27 cellular contexts compared by ENCODE assay signal in the genomic region with DNA sequence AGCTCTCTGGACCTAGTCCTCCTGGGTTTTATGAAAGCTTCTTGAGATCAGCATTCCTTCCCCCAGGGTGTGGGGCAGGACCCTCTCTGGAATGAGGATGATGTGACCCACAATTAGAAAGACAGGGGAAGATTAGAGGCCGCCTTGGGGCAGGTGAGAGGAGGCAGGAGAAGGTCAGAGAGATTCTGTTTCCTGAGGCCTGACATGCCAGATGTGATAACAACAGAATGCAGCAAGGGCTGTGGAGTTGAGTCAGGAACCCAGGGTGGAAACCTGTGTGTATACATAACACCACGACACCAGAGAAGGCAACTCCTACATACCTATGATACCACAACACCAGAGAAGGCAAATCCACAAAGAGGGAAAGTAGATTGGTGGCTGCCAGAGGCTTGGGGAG. TPM values are rescaled to one million over a fixed set of nuclear protein-coding genes. Genes with fewer than 3 reads are reported as not detected.
A peak's percentile ranks its signal among the peaks of the same experiment; 100 is the strongest.
DNase-seq lines count a peak whose midpoint lies in the region; ATAC-seq and TF ChIP-seq lines count a peak whose summit lies in the region.
"Had no signal": no experiment of that assay in that cellular context is flagged by ENCODE, and none has a peak within 500 bp of the region (broad histone marks: within the 10 kb centered on the region; RNA-seq: fewer than 3 reads in every experiment).

No MANE protein-coding gene starts in this region.

- no peaks in the 10 kb centered on the region for H3K36me3 Mint-ChIP-seq in activated naive CD4-positive, alpha-beta T cell treated with anti-CD3 and anti-CD28 coated beads, Interleukin-2, amount 50 U/mL, for 24 hours
- H3K36me3 Mint-ChIP-seq in stimulated activated effector memory CD8-positive, alpha-beta T cell treated with anti-CD3 and anti-CD28 coated beads, Interleukin-12 subunit alpha, Interleukin-12 subunit beta, amount 100 ng/mL, for 72 hours: no peaks in the 10 kb centered on the region
- H3K36me3 Mint-ChIP-seq: activated naive CD8-positive, alpha-beta T cell treated with anti-CD3 and anti-CD28 coated beads for 36 hours; mesothelial cell of epicardium; natural killer cell had no signal

- no peak overlapping the region for H3K4me2 ChIP-seq in PC-9

- no peak overlapping the region for H3K27ac ChIP-seq in PC-9
- H3K27ac ChIP-seq in vagina: no peak overlapping the region
- H3K27ac ChIP-seq: esophagus squamous epithelium, HL-60, ovary, right lobe of liver, upper lobe of right lung, VCaP had no signal

- H3K27me3 ChIP-seq in PC-9 (ENCODE audit: insufficient read depth, low read depth) (peaks cover 12% of the 10 kb centered on the region; the same call in 1 of the 2 replicates), vagina (no peaks in the 10 kb centered on the region)
- H3K27me3 ChIP-seq: MG63, ovary, right lobe of liver, upper lobe of right lung had no signal

- no TSS peak for BruUV-seq in PC-9 (replicated peaks; lab: Mats Ljungman, UMichigan)

- H3K79me2 ChIP-seq in PC-9 (ENCODE audit: low read depth): no peaks in the 10 kb centered on the region

- no peak for TF ChIP-seq POLR2A in vagina (IDR thresholded peaks at IDR 0.05)

- DNase-seq in activated naive CD4-positive, alpha-beta T cell treated with anti-CD3 and anti-CD28 coated beads, Interleukin-2, amount 50 U/mL, for 16 hours: no peak
- DNase-seq in PC-9 (peak; percentile 76 to 83), iPS-NIHi7 (ENCODE audit: extremely low spot score) (peak; percentile 17), NCI-H524 treated with DMSO at 0.1 percent for 48 hours (lab: John Stamatoyannopoulos, UW) (no peak), vagina (ENCODE audit: extremely low spot score in 2 of 2) (no peak)
- no peak for DNase-seq in stimulated activated effector memory CD8-positive, alpha-beta T cell treated with anti-CD3 and anti-CD28 coated beads, Interleukin-12 subunit alpha, Interleukin-12 subunit beta, amount 100 ng/mL, for 72 hours (ENCODE audit: low spot score in 2 of 2)
- DNase-seq: ACHN; activated CD4-positive, alpha-beta T cell treated with anti-CD3 and anti-CD28 coated beads, Interleukin-2, amount 10 ng/mL, durations not matched to agents 24 days and 14 days; activated naive CD8-positive, alpha-beta T cell treated with anti-CD3 and anti-CD28 coated beads for 36 hours; C1 segment of cervical spinal cord; Calu3; esophagus squamous epithelium; left colon; MG63; natural killer cell; NCI-H146; NCI-H774; ovary; right lobe of liver; SHP77 treated with DMSO at 0.1 percent for 48 hours had no signal

- H3K9me2 ChIP-seq in PC-9 (ENCODE audit: insufficient read depth): no peaks in the 10 kb centered on the region

- H3K9me3 ChIP-seq in PC-9 (ENCODE audit: insufficient read depth, low read depth) (no peaks in the 10 kb centered on the region), vagina (no peaks in the 10 kb centered on the region)
- H3K9me3 ChIP-seq: esophagus squamous epithelium, MG63, ovary, right lobe of liver, upper lobe of right lung had no signal

- H3K36me3 ChIP-seq in PC-9 (ENCODE audit: low read depth): no peaks in the 10 kb centered on the region
- no peaks in the 10 kb centered on the region for H3K36me3 ChIP-seq in vagina
- H3K36me3 ChIP-seq: esophagus squamous epithelium, MG63, ovary, right lobe of liver, upper lobe of right lung had no signal

- no peaks in the 10 kb centered on the region for H3F3A ChIP-seq in PC-9 (ENCODE audit: insufficient read depth, low read depth)

- H3K4me1 ChIP-seq in PC-9 (replicated peaks; ENCODE audit: insufficient read depth): peaks cover 14% of the 10 kb centered on the region; the same call in 1 of the 2 replicates
- H3K4me1 ChIP-seq in vagina: no peaks in the 10 kb centered on the region
- H3K4me1 ChIP-seq: right lobe of liver, upper lobe of right lung had no signal

- no peaks in the 10 kb centered on the region for H4K20me1 ChIP-seq in PC-9 (ENCODE audit: insufficient read depth)

- H3K4me3 Mint-ChIP-seq in activated naive CD4-positive, alpha-beta T cell treated with anti-CD3 and anti-CD28 coated beads, Interleukin-2, amount 50 U/mL, for 24 hours: no peak overlapping the region
- H3K4me3 Mint-ChIP-seq in stimulated activated effector memory CD8-positive, alpha-beta T cell treated with anti-CD3 and anti-CD28 coated beads, Interleukin-12 subunit alpha, Interleukin-12 subunit beta, amount 100 ng/mL, for 72 hours: no peak overlapping the region
- H3K4me3 Mint-ChIP-seq: activated CD4-positive, alpha-beta T cell treated with anti-CD3 and anti-CD28 coated beads, Interleukin-2, amount 10 ng/mL, durations not matched to agents 24 days and 14 days; activated naive CD8-positive, alpha-beta T cell treated with anti-CD3 and anti-CD28 coated beads for 36 hours; mesothelial cell of epicardium; natural killer cell; T-helper 1 cell treated with Interleukin-12 subunit alpha and Interleukin-12 subunit beta and Interleukin-4 antibody, amounts not matched to agents 30 μg/mL and 1 μg/mL, for 36 hours had no signal

- H2AFZ ChIP-seq in PC-9: no peak overlapping the region

- H3K9me3 Mint-ChIP-seq in activated naive CD4-positive, alpha-beta T cell treated with anti-CD3 and anti-CD28 coated beads, Interleukin-2, amount 50 U/mL, for 24 hours: no peaks in the 10 kb centered on the region
- H3K9me3 Mint-ChIP-seq in stimulated activated effector memory CD8-positive, alpha-beta T cell treated with anti-CD3 and anti-CD28 coated beads, Interleukin-12 subunit alpha, Interleukin-12 subunit beta, amount 100 ng/mL, for 72 hours: no peaks in the 10 kb centered on the region
- H3K9me3 Mint-ChIP-seq: activated CD4-positive, alpha-beta T cell treated with anti-CD3 and anti-CD28 coated beads, Interleukin-2, amount 10 ng/mL, durations not matched to agents 24 days and 14 days; activated naive CD8-positive, alpha-beta T cell treated with anti-CD3 and anti-CD28 coated beads for 36 hours; mesothelial cell of epicardium; natural killer cell; T-helper 1 cell treated with Interleukin-12 subunit alpha and Interleukin-12 subunit beta and Interleukin-4 antibody, amounts not matched to agents 30 μg/mL and 1 μg/mL, for 36 hours had no signal

- no peak overlapping the region for H3K4me3 ChIP-seq in PC-9
- H3K4me3 ChIP-seq in vagina: no peak overlapping the region
- H3K4me3 ChIP-seq: esophagus squamous epithelium, MG63, ovary, right lobe of liver, upper lobe of right lung had no signal

- H3K27me3 Mint-ChIP-seq in activated naive CD4-positive, alpha-beta T cell treated with anti-CD3 and anti-CD28 coated beads, Interleukin-2, amount 50 U/mL, for 24 hours: no peaks in the 10 kb centered on the region
- H3K27me3 Mint-ChIP-seq: activated naive CD8-positive, alpha-beta T cell treated with anti-CD3 and anti-CD28 coated beads for 36 hours had no signal

- TF ChIP-seq CTCF in PC-9 (conservative IDR thresholded peaks at IDR 0.05) (no peak), vagina (IDR thresholded peaks at IDR 0.05) (no peak)

- ATAC-seq in stimulated activated effector memory CD8-positive, alpha-beta T cell treated with anti-CD3 and anti-CD28 coated beads, Interleukin-12 subunit alpha, Interleukin-12 subunit beta, amount 100 ng/mL, for 72 hours: no peak
- ATAC-seq in HG02981 (IDR thresholded peaks at IDR 0.05; ENCODE audit: unreplicated experiment): no peak
- ATAC-seq: left colon, natural killer cell, right lobe of liver, upper lobe of right lung had no signal

- CTCF ChIA-PET in PC-9 (lab: Charles Lee): no interaction called here

- intact Hi-C loops in PC-9 (cut with micrococcal nuclease; ENCODE audit: unreplicated experiment) (no loop called here), vagina (cut with DNase I) (no loop called here)

- peaks cover 22% of the 10 kb centered on the region for H3K4me1 Mint-ChIP-seq in activated naive CD4-positive, alpha-beta T cell treated with anti-CD3 and anti-CD28 coated beads, Interleukin-2, amount 50 U/mL, for 24 hours
- no peaks in the 10 kb centered on the region for H3K4me1 Mint-ChIP-seq in stimulated activated effector memory CD8-positive, alpha-beta T cell treated with anti-CD3 and anti-CD28 coated beads, Interleukin-12 subunit alpha, Interleukin-12 subunit beta, amount 100 ng/mL, for 72 hours
- H3K4me1 Mint-ChIP-seq: natural killer cell had no signal

- peak overlapping the region; percentile 46 for H3K27ac Mint-ChIP-seq in activated naive CD4-positive, alpha-beta T cell treated with anti-CD3 and anti-CD28 coated beads, Interleukin-2, amount 50 U/mL, for 24 hours
- no peak overlapping the region for H3K27ac Mint-ChIP-seq in stimulated activated effector memory CD8-positive, alpha-beta T cell treated with anti-CD3 and anti-CD28 coated beads, Interleukin-12 subunit alpha, Interleukin-12 subunit beta, amount 100 ng/mL, for 72 hours
- H3K27ac Mint-ChIP-seq: activated CD4-positive, alpha-beta T cell treated with anti-CD3 and anti-CD28 coated beads, Interleukin-2, amount 10 ng/mL, durations not matched to agents 24 days and 14 days; activated naive CD8-positive, alpha-beta T cell treated with anti-CD3 and anti-CD28 coated beads for 36 hours; mesothelial cell of epicardium; natural killer cell; T-helper 1 cell treated with Interleukin-12 subunit alpha and Interleukin-12 subunit beta and Interleukin-4 antibody, amounts not matched to agents 30 μg/mL and 1 μg/mL, for 36 hours had no signal

- POLR2A ChIA-PET in PC-9 (lab: Charles Lee; ENCODE audit: unreplicated experiment): interaction anchor here (0.5 kb wide), 1 partner anchor 758 kb away, joined by 5 read pairs; no protein-coding TSS in a partner anchor

RNA-seq across cellular contexts. Expression of a gene that starts 5.4 kb away (rescaled TPM):
- total RNA-seq in PC-9 (2021) (0.08 and 0.17 TPM in 2 replicates), vagina (not detected)
- total RNA-seq: activated CD4-positive, alpha-beta T cell treated with anti-CD3 and anti-CD28 coated beads, Interleukin-2, amount 10 ng/mL, durations not matched to agents 24 days and 14 days; activated naive CD8-positive, alpha-beta T cell treated with anti-CD3 and anti-CD28 coated beads for 36 hours; Calu3; upper lobe of right lung had no signal

RNA-seq across cellular contexts. Expression of a gene that starts 58.0 kb away (rescaled TPM):
- total RNA-seq in PC-9 (2021): 30.2 and 30.4 TPM in 2 replicates
- total RNA-seq in vagina: 36.1 TPM

Comparison
In these comparisons a context has a peak if more than half of its experiments do, and no peak if none do; other contexts are left out.
1. DNase-seq: peak in PC-9 (2 of 2) and iPS-NIHi7 (single experiment); none in activated naive CD4-positive, alpha-beta T cell treated with anti-CD3 and anti-CD28 coated beads, Interleukin-2, amount 50 U/mL, for 16 hours (single experiment), stimulated activated effector memory CD8-positive, alpha-beta T cell treated with anti-CD3 and anti-CD28 coated beads, Interleukin-12 subunit alpha, Interleukin-12 subunit beta, amount 100 ng/mL, for 72 hours (0 of 2), NCI-H524 treated with DMSO at 0.1 percent for 48 hours (single experiment) and vagina (0 of 2).